Comparison of ENCODE assay signal across 1 cellular context in genomic region chr18:60895181-60895580, GRCh38.
A peak's percentile ranks its signal among the peaks of the same experiment; 100 is the strongest.
TF ChIP-seq lines count a peak whose summit lies in the region.

No MANE protein-coding gene starts in this region.

TF ChIP-seq in endothelial cell of umbilical vein, 7 proteins besides CTCF, POLR2A, EP300 and RAD21:
- TF ChIP-seq FOS (IDR thresholded peaks at IDR 0.05; ENCODE audit: borderline replicate concordance, insufficient read depth, low read length) = peak; percentile 45
- TF ChIP-seq MYC (IDR thresholded peaks at IDR 0.05; ENCODE audit: low read depth, low read length) = no peak
- TF ChIP-seq POLR2AphosphoS5 (IDR thresholded peaks at IDR 0.05; ENCODE audit: insufficient read depth, low read depth, low read length) = no peak
- no peak for TF ChIP-seq MAX (IDR thresholded peaks at IDR 0.05; ENCODE audit: insufficient read depth, insufficient read length)
- peak; percentile 53 for TF ChIP-seq GATA2 (IDR thresholded peaks at IDR 0.05; ENCODE audit: insufficient read depth, insufficient read length, low read depth, low read length)
- no peak for TF ChIP-seq JUN (IDR thresholded peaks at IDR 0.05; ENCODE audit: borderline replicate concordance, insufficient read depth, insufficient read length, low read depth)
- no peak for TF ChIP-seq EZH2 (IDR thresholded peaks at IDR 0.05; ENCODE audit: borderline replicate concordance, low read depth, low read length, severe bottlenecking)
